In the genomic region with DNA sequence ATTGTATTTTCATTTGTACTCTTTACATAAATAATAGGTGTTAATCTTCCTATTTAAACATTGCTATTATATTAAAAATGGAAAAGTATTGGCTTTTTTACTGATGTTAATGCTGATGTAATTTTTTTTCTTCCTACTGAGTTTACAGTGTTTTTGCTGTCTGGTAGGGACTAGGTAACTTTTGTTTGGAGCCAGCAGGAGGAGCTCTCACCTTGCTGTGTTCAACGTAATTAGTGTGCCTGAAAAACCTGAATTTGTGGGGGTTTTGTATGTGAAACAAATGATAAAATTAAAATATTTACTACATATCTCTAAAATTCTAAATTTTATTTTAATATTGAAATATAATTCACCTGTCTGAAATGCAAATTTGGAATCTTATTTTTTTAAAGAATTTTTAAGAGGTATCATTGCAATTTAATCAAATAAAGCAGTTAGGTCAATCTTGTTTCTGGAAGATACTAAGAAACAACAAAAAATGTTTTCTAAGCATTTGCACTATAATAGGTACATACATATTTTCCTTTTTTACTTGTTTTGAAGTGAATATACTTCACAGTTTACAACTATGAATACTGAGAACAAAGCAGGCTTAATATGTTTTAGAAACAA, we compare ENCODE assay signal across 10 cellular contexts. TPM values are rescaled to one million over a fixed set of nuclear protein-coding genes. Genes with fewer than 3 reads are reported as not detected.
DNase-seq lines count a peak whose midpoint lies in the region; ATAC-seq and TF ChIP-seq lines count a peak whose summit lies in the region.
"Had no signal": no experiment of that assay in that cellular context is flagged by ENCODE, and none has a peak within 500 bp of the region (broad histone marks: within the 10 kb centered on the region; RNA-seq: fewer than 3 reads in every experiment).

No MANE protein-coding gene starts in this region.

- no peak for TF ChIP-seq EP300 in transverse colon (IDR thresholded peaks at IDR 0.05; ENCODE audit: low read depth)

- H3K36me3 Mint-ChIP-seq in GM23338 (ENCODE audit: low read depth), result no peaks in the 10 kb centered on the region

- no peaks in the 10 kb centered on the region for H3K9me2 ChIP-seq in DOHH2 (replicated peaks; ENCODE audit: control insufficient read depth, low read length)
- H3K9me2 ChIP-seq in GM23338 (ENCODE audit: insufficient read depth), result no peaks in the 10 kb centered on the region
- no peaks in the 10 kb centered on the region for H3K9me2 ChIP-seq in SU-DHL-6 (replicated peaks; ENCODE audit: insufficient read depth, low read length)

- no peak for TF ChIP-seq POLR2A in transverse colon (IDR thresholded peaks at IDR 0.05)

- no peak overlapping the region for H3K4me2 ChIP-seq in DOHH2 (ENCODE audit: low read length)
- H3K4me2 ChIP-seq in GM23338, result no peak overlapping the region
- no peak overlapping the region for H3K4me2 ChIP-seq in SU-DHL-6 (ENCODE audit: low read depth, low read length, poor library complexity, severe bottlenecking)

- DNase-seq in GM23338 (ENCODE audit: low spot score), result peak; percentile 71
- DNase-seq in NCI-H1105 treated with DMSO at 0.1 percent for 48 hours (lab: John Stamatoyannopoulos, UW), result peak; percentile 55
- peak in 29 of 42 donors; percentile 4 to 66 (median 37) for DNase-seq in head of caudate nucleus
- peak; percentile 9 for DNase-seq in transverse colon
- DNase-seq in GM19238 (ENCODE audit: insufficient read length, low spot score), result no peak
- no peak for DNase-seq in hippocampal formation (lab: John Stamatoyannopoulos, UW)

- TF ChIP-seq CTCF in DOHH2 (IDR thresholded peaks at IDR 0.05; ENCODE audit: low read depth, low read length, poor library complexity, severe bottlenecking) (peak; percentile 54), GM23338 (conservative IDR thresholded peaks at IDR 0.05; ENCODE audit: low read depth in 2 of 2) (peak; percentile 79 to 88), SU-DHL-6 (IDR thresholded peaks at IDR 0.05; ENCODE audit: insufficient read depth, low read length, poor library complexity, severe bottlenecking) (peak; percentile 62), transverse colon (IDR thresholded peaks at IDR 0.05) (peak; percentile 44 to 63 (median 54))

- H3K79me2 ChIP-seq in DOHH2 (ENCODE audit: control insufficient read depth, low read length) (no peaks in the 10 kb centered on the region), GM23338 (replicated peaks; ENCODE audit: insufficient read depth) (no peaks in the 10 kb centered on the region), SU-DHL-6 (ENCODE audit: insufficient read depth, low read length) (no peaks in the 10 kb centered on the region)

- no peak overlapping the region for H3K27ac Mint-ChIP-seq in GM23338

- no peak overlapping the region for H3K9ac ChIP-seq in SU-DHL-6 (ENCODE audit: low read length)

- H3K27ac ChIP-seq in DOHH2 (ENCODE audit: low read depth, low read length) (no peak overlapping the region), GM23338 (ENCODE audit: low read depth) (no peak overlapping the region), SU-DHL-6 (ENCODE audit: low read depth, low read length) (no peak overlapping the region), transverse colon (no peak overlapping the region)

- H3K9me3 Mint-ChIP-seq in GM23338, result no peaks in the 10 kb centered on the region

- H3K4me3 Mint-ChIP-seq in GM23338, result no peak overlapping the region

- H3K36me3 ChIP-seq in DOHH2 (ENCODE audit: control insufficient read depth, low read length), result no peaks in the 10 kb centered on the region
- H3K36me3 ChIP-seq in GM23338 (ENCODE audit: insufficient read depth), result no peaks in the 10 kb centered on the region
- H3K36me3 ChIP-seq in SU-DHL-6 (ENCODE audit: low read length), result no peaks in the 10 kb centered on the region
- H3K36me3 ChIP-seq in transverse colon, result no peaks in the 10 kb centered on the region

- WGBS in transverse colon (ENCODE audit: low coverage in 1 of 2), 2 donors, result 0 to 15% methylated on average over 1 of the region's 1 CpG

- H3F3A ChIP-seq in DOHH2 (ENCODE audit: control insufficient read depth, insufficient read depth) (no peaks in the 10 kb centered on the region), GM23338 (replicated peaks; ENCODE audit: low read depth) (no peaks in the 10 kb centered on the region), SU-DHL-6 (ENCODE audit: insufficient read depth) (no peaks in the 10 kb centered on the region)

- H3K4me1 Mint-ChIP-seq in GM23338, result no peaks in the 10 kb centered on the region

- H3K4me3 ChIP-seq in DOHH2 (ENCODE audit: low read length) (no peak overlapping the region), GM23338 (no peak overlapping the region), SU-DHL-6 (ENCODE audit: insufficient read depth, low read length, poor library complexity, severe bottlenecking) (no peak overlapping the region), transverse colon (no peak overlapping the region)

- H3K27me3 ChIP-seq in DOHH2 (ENCODE audit: control insufficient read depth, low read length) (no peaks in the 10 kb centered on the region), GM23338 (ENCODE audit: insufficient read depth) (no peaks in the 10 kb centered on the region), SU-DHL-6 (ENCODE audit: low read length) (no peaks in the 10 kb centered on the region), transverse colon (no peaks in the 10 kb centered on the region)

- no peaks in the 10 kb centered on the region for H3K4me1 ChIP-seq in DOHH2 (ENCODE audit: control insufficient read depth, low read length)
- H3K4me1 ChIP-seq in GM23338 (ENCODE audit: insufficient read depth), result no peaks in the 10 kb centered on the region
- H3K4me1 ChIP-seq in transverse colon, result no peaks in the 10 kb centered on the region

- peaks cover 2% of the 10 kb centered on the region for H3K27me3 Mint-ChIP-seq in GM23338 (ENCODE audit: insufficient read depth, low read depth, poor library complexity)

- no peaks in the 10 kb centered on the region for H4K20me1 ChIP-seq in DOHH2 (ENCODE audit: control insufficient read depth, insufficient read depth, low read depth, low read length)
- no peaks in the 10 kb centered on the region for H4K20me1 ChIP-seq in GM23338 (replicated peaks; ENCODE audit: insufficient read depth)
- H4K20me1 ChIP-seq in SU-DHL-6 (ENCODE audit: low read depth, low read length), result no peaks in the 10 kb centered on the region

- ATAC-seq in GM23338, result peak; percentile 36; the same call in 1 of the 3 replicates

- in situ Hi-C loops in transverse colon (cut with MboI; ENCODE audit: low pct_ligation_motif_present in 1 of 4, low pct_unique_long_range_greater_than_20kb in 1 of 4, low sequenced_read_pairs in 3 of 4), result loop anchor here in 3 of 4 donors (25.0 kb wide), 2 partner anchors 824 to 849 kb away; no protein-coding TSS in a partner anchor

- intact Hi-C loops in head of caudate nucleus (cut with DNase I) (no loop called here), transverse colon (cut with DNase I; ENCODE audit: low total_unique reads) (no loop called here)

- H3K9me3 ChIP-seq in DOHH2 (ENCODE audit: control insufficient read depth, insufficient read depth, low read length) (no peaks in the 10 kb centered on the region), SU-DHL-6 (ENCODE audit: insufficient read depth, low read length) (no peaks in the 10 kb centered on the region), transverse colon (no peaks in the 10 kb centered on the region)

- H2AFZ ChIP-seq in GM23338, result no peak overlapping the region
- no peak overlapping the region for H2AFZ ChIP-seq in SU-DHL-6 (ENCODE audit: low read depth, low read length, severe bottlenecking)

TF ChIP-seq in GM23338, 12 proteins besides CTCF, POLR2A, EP300 and RAD21:
- TF ChIP-seq ZNF114 (CRISPR knock-in tag; IDR thresholded peaks at IDR 0.05), result no peak

RNA-seq across cellular contexts. Expression of gene EPHA6, which starts 48.8 kb away (rescaled TPM):
- total RNA-seq in GM23338 (2014; rRNA removed; shearing (Covaris generic)), result 1.7 and 2.6 TPM in 2 replicates
- polyA plus RNA-seq in GM23338 (2016; fragmentation: Nextera tagmentation; extraction: Ambion mirVana), result 0.35 and 0.37 TPM in 2 replicates
- 1 to 10 TPM in 3 of 4 donors, under 1 TPM in 1; 0.60 to 3.8 (median 3.0) TPM for total RNA-seq in transverse colon
- total RNA-seq: pulmonary artery endothelial cell; T-helper 1 cell treated with Interleukin-12 subunit alpha and Interleukin-12 subunit beta and Interleukin-4 antibody, amounts not matched to agents 30 ng/mL and 1 ng/mL, for 36 hours had no signal

Comparison
In these comparisons a context has a peak if more than half of its experiments do, and no peak if none do; other contexts are left out.
1. DNase-seq: peak in GM23338 (single experiment), NCI-H1105 treated with DMSO at 0.1 percent for 48 hours (single experiment), head of caudate nucleus (29 of 42) and transverse colon (single experiment); none in GM19238 (single experiment) and hippocampal formation (0 of 2).
2. Peak in every context shown above with its lines, with median percentiles within 50 percentile points of each other: CTCF ChIP-seq.